Comparison of ENCODE assay signal across 8 cellular contexts in genomic region chr5:67206381-67207328, GRCh38. TPM values are rescaled to one million over a fixed set of nuclear protein-coding genes. Genes with fewer than 3 reads are reported as not detected.
A peak's percentile ranks its signal among the peaks of the same experiment; 100 is the strongest.
DNase-seq lines count a peak whose midpoint lies in the region; ATAC-seq, FAIRE-seq and TF ChIP-seq lines count a peak whose summit lies in the region.

No MANE protein-coding gene starts in this region.

- CTCF ChIA-PET in SK-N-SH (lab: Yijun Ruan, JAX): interaction anchor here (0.5 to 12.2 kb wide), 9 partner anchors 8 to 1046 kb away, joined by 3 to 201 read pairs (median 4); no protein-coding TSS in a partner anchor

- POLR2A ChIA-PET in SK-N-SH (lab: Yijun Ruan, JAX): no interaction called here

- no peak overlapping the region for H3K4me3 ChIP-seq in SK-N-SH (ENCODE audit: low read depth in 2 of 2, low read length in 1 of 2)

- no peak for TF ChIP-seq CTCF in SK-N-SH (IDR thresholded peaks at IDR 0.05)

- H2AFZ ChIP-seq in SK-N-SH (ENCODE audit: low read depth): no peak overlapping the region

- DNase-seq in SK-N-SH (no peak), myocyte (ENCODE audit: low read depth) (peak; percentile 95), urothelium cell line (ENCODE audit: low spot score) (peak; percentile 88), NCI-H1048 (lab: John Stamatoyannopoulos, UW) (no peak), OCI-M2 (lab: John Stamatoyannopoulos, UW; ENCODE audit: unreplicated experiment) (no peak)
- peak; percentile 89 for DNase-seq in activated naive CD4-positive, alpha-beta T cell treated with Interleukin-2 at 50 U/mL for 16 hours

- peak in 1 of 2 experiments; percentile 91; a peak in 2 of 4 replicates for TF ChIP-seq EP300 in SK-N-SH (IDR thresholded peaks at IDR 0.05; ENCODE audit: borderline replicate concordance in 1 of 2, low read depth in 1 of 2, low read length in 1 of 2)

- no peak for TF ChIP-seq RAD21 in SK-N-SH (IDR thresholded peaks at IDR 0.05; ENCODE audit: low read length)

- no peaks in the 10 kb centered on the region for H3K9me3 ChIP-seq in SK-N-SH

- H3K9ac ChIP-seq in SK-N-SH: no peak overlapping the region

- no peak overlapping the region for H3K4me2 ChIP-seq in SK-N-SH

- ATAC-seq in GM19025 (IDR thresholded peaks at IDR 0.05; ENCODE audit: low read depth, unreplicated experiment) (peak; percentile 81), HG03103 (IDR thresholded peaks at IDR 0.05; ENCODE audit: low read depth, unreplicated experiment) (peak; percentile 74)

- FAIRE-seq in urothelium cell line (lab: Jason Lieb, UNC): no peak

- no peaks in the 10 kb centered on the region for H3K27me3 ChIP-seq in SK-N-SH (ENCODE audit: insufficient read depth)

- H3F3A ChIP-seq in SK-N-SH (replicated peaks; ENCODE audit: insufficient read depth): no peaks in the 10 kb centered on the region

- H3K9me2 ChIP-seq in SK-N-SH: no peaks in the 10 kb centered on the region

- H3K36me3 ChIP-seq in SK-N-SH (replicated peaks in 1 of 2; ENCODE audit: control insufficient read depth in 1 of 2, insufficient read depth in 2 of 2, low read length in 1 of 2): no peaks in the 10 kb centered on the region

- H3K4me1 ChIP-seq in SK-N-SH (ENCODE audit: control insufficient read depth in 1 of 2, insufficient read depth in 2 of 2, low read depth in 1 of 2, low read length in 1 of 2): peaks cover 0 to 20% of the 10 kb centered on the region in 2 experiments; a peak in 2 of 4 replicates

- H4K20me1 ChIP-seq in SK-N-SH (ENCODE audit: insufficient read depth): no peaks in the 10 kb centered on the region

- WGBS in SK-N-SH (ENCODE audit: low lambda C conversion rate): 67% methylated on average over 6 of the region's 7 CpGs

- no peaks in the 10 kb centered on the region for H3K79me2 ChIP-seq in SK-N-SH (ENCODE audit: insufficient read depth)

- no peak overlapping the region for H3K27ac ChIP-seq in SK-N-SH (ENCODE audit: low read depth in 2 of 2, low read length in 1 of 2)

TF ChIP-seq in SK-N-SH, 30 proteins besides CTCF, POLR2A, EP300 and RAD21 (continues in another document):
- TF ChIP-seq RXRA (IDR thresholded peaks at IDR 0.05; ENCODE audit: borderline replicate concordance, low read depth): peak; percentile 80; the same call in 1 of the 2 replicates
- TF ChIP-seq TEAD4 (IDR thresholded peaks at IDR 0.05; ENCODE audit: borderline replicate concordance, insufficient read depth): peak; percentile 57; the same call in 1 of the 2 replicates
- TF ChIP-seq TAF1 (IDR thresholded peaks at IDR 0.05; ENCODE audit: borderline replicate concordance, low read depth, low read length): no peak
- no peak for TF ChIP-seq RCOR1 (IDR thresholded peaks at IDR 0.05; ENCODE audit: low read length)
- no peak for TF ChIP-seq GATA2 (CRISPR knock-in tag; IDR thresholded peaks at IDR 0.05)
- TF ChIP-seq RFX5 (IDR thresholded peaks at IDR 0.05; ENCODE audit: low read length): no peak
- TF ChIP-seq, protein P1, sequence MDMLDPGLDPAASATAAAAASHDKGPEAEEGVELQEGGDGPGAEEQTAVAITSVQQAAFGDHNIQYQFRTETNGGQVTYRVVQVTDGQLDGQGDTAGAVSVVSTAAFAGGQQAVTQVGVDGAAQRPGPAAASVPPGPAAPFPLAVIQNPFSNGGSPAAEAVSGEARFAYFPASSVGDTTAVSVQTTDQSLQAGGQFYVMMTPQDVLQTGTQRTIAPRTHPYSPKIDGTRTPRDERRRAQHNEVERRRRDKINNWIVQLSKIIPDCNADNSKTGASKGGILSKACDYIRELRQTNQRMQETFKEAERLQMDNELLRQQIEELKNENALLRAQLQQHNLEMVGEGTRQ (IDR thresholded peaks at IDR 0.05; ENCODE audit: borderline replicate concordance, low read depth, low read length): no peak
- TF ChIP-seq POLR2AphosphoS5 (IDR thresholded peaks at IDR 0.05; ENCODE audit: low read depth, low read length): no peak
- no peak for TF ChIP-seq MAX (IDR thresholded peaks at IDR 0.05; ENCODE audit: low read depth)
- no peak for TF ChIP-seq CHD2 (IDR thresholded peaks at IDR 0.05; ENCODE audit: low read length, partially characterized antibody)
- TF ChIP-seq NRF1 (IDR thresholded peaks at IDR 0.05; ENCODE audit: low read depth, low read length): no peak
- no peak for TF ChIP-seq MEF2A (IDR thresholded peaks at IDR 0.05; ENCODE audit: borderline replicate concordance, low read depth)
- TF ChIP-seq SIN3A (IDR thresholded peaks at IDR 0.05; ENCODE audit: borderline replicate concordance, low read depth, low read length): no peak
- TF ChIP-seq JUND (IDR thresholded peaks at IDR 0.05): peak; percentile 67
- no peak for TF ChIP-seq GABPA (IDR thresholded peaks at IDR 0.05; ENCODE audit: low read depth)
- TF ChIP-seq FOSL2 (IDR thresholded peaks at IDR 0.05; ENCODE audit: borderline replicate concordance, low read depth): peak; percentile 56; the same call in 1 of the 2 replicates
- peak; percentile 90 for TF ChIP-seq TCF12 (IDR thresholded peaks at IDR 0.05)
- 0 out of 2 replicates have a peak, but pooled peaks have one; percentile 47 for TF ChIP-seq NFIC (IDR thresholded peaks at IDR 0.05; ENCODE audit: borderline replicate concordance)
- TF ChIP-seq PBX3 (IDR thresholded peaks at IDR 0.05): peak; percentile 56
- no peak for TF ChIP-seq FOXJ3 (CRISPR knock-in tag; IDR thresholded peaks at IDR 0.05)
- TF ChIP-seq MXI1 (IDR thresholded peaks at IDR 0.05; ENCODE audit: low read depth, low read length): no peak
- peak; percentile 65; the same call in 1 of the 2 replicates for TF ChIP-seq FOXM1 (IDR thresholded peaks at IDR 0.05; ENCODE audit: low read depth)
- no peak for TF ChIP-seq ELF1 (IDR thresholded peaks at IDR 0.05)
- TF ChIP-seq IRF3 (IDR thresholded peaks at IDR 0.05; ENCODE audit: low read depth, low read length): no peak
- peak; percentile 50; the same call in 1 of the 2 replicates for TF ChIP-seq ZBTB33 (IDR thresholded peaks at IDR 0.05; ENCODE audit: borderline replicate concordance, low read depth)
- TF ChIP-seq EZH2phosphoT487 (IDR thresholded peaks at IDR 0.05; ENCODE audit: borderline replicate concordance, low read depth): no peak
- TF ChIP-seq, protein P2, sequence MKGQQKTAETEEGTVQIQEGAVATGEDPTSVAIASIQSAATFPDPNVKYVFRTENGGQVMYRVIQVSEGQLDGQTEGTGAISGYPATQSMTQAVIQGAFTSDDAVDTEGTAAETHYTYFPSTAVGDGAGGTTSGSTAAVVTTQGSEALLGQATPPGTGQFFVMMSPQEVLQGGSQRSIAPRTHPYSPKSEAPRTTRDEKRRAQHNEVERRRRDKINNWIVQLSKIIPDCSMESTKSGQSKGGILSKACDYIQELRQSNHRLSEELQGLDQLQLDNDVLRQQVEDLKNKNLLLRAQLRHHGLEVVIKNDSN (IDR thresholded peaks at IDR 0.05; ENCODE audit: borderline replicate concordance, low read depth): no peak

RNA-seq across cellular contexts. Expression of gene CD180, which starts 10.1 kb away (rescaled TPM):
- polyA plus RNA-seq in SK-N-SH (2012; rRNA removed): 0.02 TPM in 2 replicates
- polyA plus RNA-seq in SK-N-SH (2012; cell fraction: cytosol; rRNA removed): 0.01 and 0.03 TPM in 2 replicates
- polyA plus RNA-seq in SK-N-SH (2012; cell fraction: nucleus; rRNA removed): 0.01 TPM in 2 replicates
- 0.51 TPM in 1 of 2 replicates, not detected in the other for total RNA-seq in myocyte
- polyA plus RNA-seq in myocyte (2012): 0.14 TPM

Comparison
In these comparisons a context has a peak if more than half of its experiments do, and no peak if none do; other contexts are left out.
1. DNase-seq: peak in activated naive CD4-positive, alpha-beta T cell treated with Interleukin-2 at 50 U/mL for 16 hours (single experiment), myocyte (single experiment) and urothelium cell line (single experiment); none in SK-N-SH (single experiment), NCI-H1048 (single experiment) and OCI-M2 (single experiment).